ENCODE assay signal across 26 cellular contexts in the genomic region with DNA sequence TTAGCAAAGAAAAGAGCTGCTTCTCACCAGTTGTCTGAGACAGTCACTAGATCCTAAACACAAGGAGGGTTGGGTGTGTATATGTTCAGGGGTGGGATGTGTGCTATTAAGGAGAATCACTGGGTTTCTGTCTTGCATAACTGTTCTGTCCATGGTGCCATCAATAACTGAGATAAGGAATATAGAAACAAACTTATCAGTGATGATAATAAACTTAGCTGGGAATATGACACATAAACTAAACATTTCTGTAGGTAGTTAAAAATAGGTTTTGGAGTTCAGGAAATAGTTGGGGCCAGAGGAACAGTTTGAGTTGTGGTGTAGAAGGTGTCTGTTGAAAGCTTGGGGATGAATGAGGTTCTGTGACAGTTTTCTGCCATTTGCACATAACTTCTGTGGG. TPM values are rescaled to one million over a fixed set of nuclear protein-coding genes. Genes with fewer than 3 reads are reported as not detected.
DNase-seq lines count a peak whose midpoint lies in the region; TF ChIP-seq lines count a peak whose summit lies in the region.
"Had no signal": no experiment of that assay in that cellular context is flagged by ENCODE, and none has a peak within 500 bp of the region (broad histone marks: within the 10 kb centered on the region; RNA-seq: fewer than 3 reads in every experiment).

No MANE protein-coding gene starts in this region.

- H3K9me2 ChIP-seq in Loucy (replicated peaks; ENCODE audit: low read depth, low read length) (no peaks in the 10 kb centered on the region), OCI-LY7 (ENCODE audit: insufficient read depth, low read length) (no peaks in the 10 kb centered on the region)

- no peak overlapping the region for H3K4me3 Mint-ChIP-seq in activated CD4-positive, alpha-beta memory T cell treated with anti-CD3 and anti-CD28 coated beads for 36 hours
- no peak overlapping the region for H3K4me3 Mint-ChIP-seq in activated CD4-positive, alpha-beta memory T cell treated with anti-CD3 and anti-CD28 coated beads, Interleukin-2, amount 10 ng/mL, durations not matched to agents 7 days and 5 days
- H3K4me3 Mint-ChIP-seq in mesothelial cell of epicardium, result no peak overlapping the region
- H3K4me3 Mint-ChIP-seq: activated naive CD8-positive, alpha-beta T cell treated with anti-CD3 and anti-CD28 coated beads, Interleukin-2, amount 10 ng/mL, durations not matched to agents 7 days and 5 days; CD4-positive, alpha-beta memory T cell; naive B cell had no signal

- H3K9ac ChIP-seq in Loucy (ENCODE audit: low read depth, low read length, poor library complexity, severe bottlenecking), result peak overlapping the region; percentile 22
- H3K9ac ChIP-seq in fibroblast of lung (ENCODE audit: insufficient read depth, low read length), result no peak overlapping the region

- no peaks in the 10 kb centered on the region for H4K20me1 ChIP-seq in Loucy (ENCODE audit: insufficient read depth, low read length, poor library complexity, severe bottlenecking)
- H4K20me1 ChIP-seq in fibroblast of lung (ENCODE audit: control insufficient read depth, extremely low read depth, insufficient read depth, low read length), result no peaks in the 10 kb centered on the region
- no peaks in the 10 kb centered on the region for H4K20me1 ChIP-seq in OCI-LY7 (ENCODE audit: insufficient read depth, low read length)

- H3K27me3 Mint-ChIP-seq in activated CD4-positive, alpha-beta memory T cell treated with anti-CD3 and anti-CD28 coated beads for 36 hours, result no peaks in the 10 kb centered on the region
- H3K27me3 Mint-ChIP-seq in activated CD4-positive, alpha-beta memory T cell treated with anti-CD3 and anti-CD28 coated beads, Interleukin-2, amount 10 ng/mL, durations not matched to agents 7 days and 5 days, result no peaks in the 10 kb centered on the region
- no peaks in the 10 kb centered on the region for H3K27me3 Mint-ChIP-seq in mesothelial cell of epicardium (ENCODE audit: low read depth)
- H3K27me3 Mint-ChIP-seq: activated naive CD8-positive, alpha-beta T cell treated with anti-CD3 and anti-CD28 coated beads, Interleukin-2, amount 10 ng/mL, durations not matched to agents 7 days and 5 days; CD4-positive, alpha-beta memory T cell; naive B cell had no signal

- no peak for DNase-seq in activated CD4-positive, alpha-beta memory T cell treated with anti-CD3 and anti-CD28 coated beads for 36 hours
- no peak for DNase-seq in activated CD4-positive, alpha-beta memory T cell treated with anti-CD3 and anti-CD28 coated beads, Interleukin-2, amount 10 ng/mL, durations not matched to agents 7 days and 5 days
- DNase-seq in fibroblast of lung (ENCODE audit: low read depth in 2 of 2) (peak; percentile 24 to 54), mesothelial cell of epicardium (ENCODE audit: low spot score in 2 of 2, unreplicated experiment in 2 of 2) (no peak), OCI-LY7 (ENCODE audit: low spot score) (no peak), NOMO-1 (lab: John Stamatoyannopoulos, UW; ENCODE audit: unreplicated experiment in 2 of 2) (no peak), SHP77 treated with DMSO at 0.1 percent for 48 hours (lab: John Stamatoyannopoulos, UW) (no peak)
- DNase-seq: 8988T; activated CD8-positive, alpha-beta memory T cell treated with anti-CD3 and anti-CD28 coated beads, Interleukin-2, amount 50 U/mL, for 48 hours; activated effector memory CD4-positive, alpha-beta T cell treated with anti-CD3 and anti-CD28 coated beads, Interleukin-2, amount 50 U/mL, for 16 hours; activated naive CD8-positive, alpha-beta T cell treated with anti-CD3 and anti-CD28 coated beads, Interleukin-2, amount 10 ng/mL, durations not matched to agents 7 days and 5 days; CD4-positive, alpha-beta memory T cell; foreskin melanocyte; hippocampal formation; KBM-7; naive B cell; NCI-H1417 treated with DMSO at 0.1 percent for 48 hours; NCI-H446; NCI-H82; psoas muscle; SHP77; stomach; T1000 had no signal

- peaks cover 56% of the 10 kb centered on the region for H3K36me3 Mint-ChIP-seq in activated CD4-positive, alpha-beta memory T cell treated with anti-CD3 and anti-CD28 coated beads for 36 hours
- H3K36me3 Mint-ChIP-seq in activated CD4-positive, alpha-beta memory T cell treated with anti-CD3 and anti-CD28 coated beads, Interleukin-2, amount 10 ng/mL, durations not matched to agents 7 days and 5 days (ENCODE audit: low read depth), result peaks cover 70% of the 10 kb centered on the region
- H3K36me3 Mint-ChIP-seq in mesothelial cell of epicardium, result peaks cover 48% of the 10 kb centered on the region

- no TSS peak for BruUV-seq in OCI-LY7 (replicated peaks; lab: Mats Ljungman, UMichigan)

- no peak for TF ChIP-seq CTCF in Loucy (conservative IDR thresholded peaks at IDR 0.05; ENCODE audit: low read length)
- no peak for TF ChIP-seq CTCF in fibroblast of lung (conservative IDR thresholded peaks at IDR 0.05 in 1 of 2, IDR thresholded peaks at IDR 0.05 in 1 of 2; ENCODE audit: low read depth in 1 of 2, low read length in 2 of 2)
- TF ChIP-seq CTCF in mesothelial cell of epicardium (IDR thresholded peaks at IDR 0.05; ENCODE audit: unreplicated experiment), result no peak
- TF ChIP-seq CTCF in OCI-LY7 (conservative IDR thresholded peaks at IDR 0.05; ENCODE audit: low read length), result no peak

- peak overlapping the region; percentile 2 for H3K27ac Mint-ChIP-seq in activated CD4-positive, alpha-beta memory T cell treated with anti-CD3 and anti-CD28 coated beads for 36 hours
- no peak overlapping the region for H3K27ac Mint-ChIP-seq in activated CD4-positive, alpha-beta memory T cell treated with anti-CD3 and anti-CD28 coated beads, Interleukin-2, amount 10 ng/mL, durations not matched to agents 7 days and 5 days
- peak overlapping the region; percentile 14 for H3K27ac Mint-ChIP-seq in mesothelial cell of epicardium
- H3K27ac Mint-ChIP-seq: activated naive CD8-positive, alpha-beta T cell treated with anti-CD3 and anti-CD28 coated beads, Interleukin-2, amount 10 ng/mL, durations not matched to agents 7 days and 5 days had no signal

- no peaks in the 10 kb centered on the region for H3K27me3 ChIP-seq in Loucy (ENCODE audit: insufficient read depth, low read length, poor library complexity, severe bottlenecking)
- no peaks in the 10 kb centered on the region for H3K27me3 ChIP-seq in fibroblast of lung (ENCODE audit: control insufficient read depth, insufficient read depth, low read length)
- H3K27me3 ChIP-seq: stomach, tibial nerve had no signal

- peak overlapping the region; percentile 55 for H3K4me2 ChIP-seq in Loucy (ENCODE audit: low read depth, low read length, poor library complexity, severe bottlenecking)
- H3K4me2 ChIP-seq in fibroblast of lung (ENCODE audit: extremely low read depth, insufficient read depth, low read length), result peak overlapping the region; percentile 21
- no peak overlapping the region for H3K4me2 ChIP-seq in OCI-LY7 (ENCODE audit: low read length)

- H3K4me1 ChIP-seq in Loucy (ENCODE audit: insufficient read depth, low read length, poor library complexity, severe bottlenecking) (peaks cover 9% of the 10 kb centered on the region), fibroblast of lung (ENCODE audit: control insufficient read depth, extremely low read depth, insufficient read depth, low read length) (no peaks in the 10 kb centered on the region), OCI-LY7 (ENCODE audit: insufficient read depth, low read length, poor library complexity, severe bottlenecking) (no peaks in the 10 kb centered on the region)
- H3K4me1 ChIP-seq: psoas muscle had no signal

- CTCF ChIA-PET in activated CD4-positive, alpha-beta memory T cell treated with anti-CD3 and anti-CD28 coated beads for 36 hours (lab: Charles Lee), result no interaction called here
- CTCF ChIA-PET in activated CD4-positive, alpha-beta memory T cell treated with anti-CD3 and anti-CD28 coated beads, Interleukin-2, amount 10 ng/mL, durations not matched to agents 7 days and 5 days (lab: Charles Lee), result interaction anchor here (1.3 kb wide), 1 partner anchor 16 kb away, joined by 3 read pairs; no protein-coding TSS in a partner anchor
- CTCF ChIA-PET in OCI-LY7 (lab: Charles Lee; ENCODE audit: unreplicated experiment), result no interaction called here

- H3F3A ChIP-seq in Loucy (ENCODE audit: low read depth), result no peaks in the 10 kb centered on the region

- peaks cover 5% of the 10 kb centered on the region for H3K4me1 Mint-ChIP-seq in activated CD4-positive, alpha-beta memory T cell treated with anti-CD3 and anti-CD28 coated beads for 36 hours (ENCODE audit: low read depth)
- H3K4me1 Mint-ChIP-seq in activated CD4-positive, alpha-beta memory T cell treated with anti-CD3 and anti-CD28 coated beads, Interleukin-2, amount 10 ng/mL, durations not matched to agents 7 days and 5 days, result peaks cover 3% of the 10 kb centered on the region
- peaks cover 5% of the 10 kb centered on the region for H3K4me1 Mint-ChIP-seq in mesothelial cell of epicardium
- H3K4me1 Mint-ChIP-seq: naive B cell had no signal

- intact Hi-C loops in activated CD4-positive, alpha-beta memory T cell treated with anti-CD3 and anti-CD28 coated beads for 36 hours (cut with micrococcal nuclease), result no loop called here
- intact Hi-C loops in OCI-LY7 (cut with micrococcal nuclease; ENCODE audit: unreplicated experiment), result no loop called here

- H2AFZ ChIP-seq in Loucy (ENCODE audit: low read length) (no peak overlapping the region), fibroblast of lung (ENCODE audit: low read length) (no peak overlapping the region), OCI-LY7 (ENCODE audit: low read length) (no peak overlapping the region)

- H3K9me3 ChIP-seq in Loucy (ENCODE audit: insufficient read depth, low read depth, low read length) (no peaks in the 10 kb centered on the region), fibroblast of lung (ENCODE audit: control insufficient read depth, insufficient read depth, low read depth, low read length) (no peaks in the 10 kb centered on the region), OCI-LY7 (ENCODE audit: low read length) (no peaks in the 10 kb centered on the region)
- H3K9me3 ChIP-seq: psoas muscle, stomach, tibial nerve had no signal

- H3K36me3 ChIP-seq in Loucy (ENCODE audit: insufficient read depth, low read length) (peaks cover 92% of the 10 kb centered on the region), fibroblast of lung (ENCODE audit: control insufficient read depth, insufficient read depth, low read length) (peaks cover 10% of the 10 kb centered on the region), OCI-LY7 (ENCODE audit: insufficient read depth, low read length) (peaks cover 95% of the 10 kb centered on the region)

- H3K27ac ChIP-seq in fibroblast of lung (ENCODE audit: insufficient read depth, low read length) (no peak overlapping the region), OCI-LY7 (ENCODE audit: low read depth, low read length, poor library complexity, severe bottlenecking) (no peak overlapping the region)
- H3K27ac ChIP-seq: psoas muscle, stomach, tibial nerve had no signal

- no peak overlapping the region for H3K4me3 ChIP-seq in Loucy (ENCODE audit: low read length, poor library complexity, severe bottlenecking)
- H3K4me3 ChIP-seq in fibroblast of lung (replicated peaks in 1 of 4; ENCODE audit: control extremely low read depth in 1 of 4, insufficient read depth in 1 of 4, low read depth in 3 of 4, low read length in 4 of 4), result no peak overlapping the region
- no peak overlapping the region for H3K4me3 ChIP-seq in OCI-LY7 (ENCODE audit: low read depth, low read length, poor library complexity, severe bottlenecking)
- H3K4me3 ChIP-seq: GM12878, psoas muscle, stomach, tibial nerve had no signal

- POLR2A ChIA-PET in activated CD4-positive, alpha-beta memory T cell treated with anti-CD3 and anti-CD28 coated beads for 36 hours (lab: Charles Lee), result no interaction called here
- POLR2A ChIA-PET in activated CD4-positive, alpha-beta memory T cell treated with anti-CD3 and anti-CD28 coated beads, Interleukin-2, amount 10 ng/mL, durations not matched to agents 7 days and 5 days (lab: Charles Lee), result interaction anchor here (1.5 to 2.0 kb wide), 2 partner anchors 16 to 17 kb away, joined by 5 to 6 read pairs; a partner anchor contains a TSS
- POLR2A ChIA-PET in OCI-LY7 (lab: Charles Lee), result interaction anchor here (0.6 to 0.7 kb wide), 2 partner anchors 15 to 22 kb away, joined by 3 read pairs; no protein-coding TSS in a partner anchor

- H3K9me3 Mint-ChIP-seq in activated CD4-positive, alpha-beta memory T cell treated with anti-CD3 and anti-CD28 coated beads for 36 hours, result no peaks in the 10 kb centered on the region
- H3K9me3 Mint-ChIP-seq in activated CD4-positive, alpha-beta memory T cell treated with anti-CD3 and anti-CD28 coated beads, Interleukin-2, amount 10 ng/mL, durations not matched to agents 7 days and 5 days, result no peaks in the 10 kb centered on the region
- H3K9me3 Mint-ChIP-seq in mesothelial cell of epicardium, result no peaks in the 10 kb centered on the region
- H3K9me3 Mint-ChIP-seq: activated naive CD8-positive, alpha-beta T cell treated with anti-CD3 and anti-CD28 coated beads, Interleukin-2, amount 10 ng/mL, durations not matched to agents 7 days and 5 days; CD4-positive, alpha-beta memory T cell had no signal

- H3K79me2 ChIP-seq in Loucy (ENCODE audit: insufficient read depth, low read length), result no peaks in the 10 kb centered on the region
- no peaks in the 10 kb centered on the region for H3K79me2 ChIP-seq in fibroblast of lung (ENCODE audit: control insufficient read depth, insufficient read depth, low read length)
- no peaks in the 10 kb centered on the region for H3K79me2 ChIP-seq in OCI-LY7 (ENCODE audit: insufficient read depth, low read depth, low read length)

RNA-seq across cellular contexts. Expression of a gene that starts 17.4 kb away (rescaled TPM):
- 10 to 100 TPM; 31.8 to 32.7 TPM for total RNA-seq in activated CD4-positive, alpha-beta memory T cell treated with anti-CD3 and anti-CD28 coated beads for 36 hours
- 10 to 100 TPM; 35.8 to 36.9 TPM for total RNA-seq in activated CD4-positive, alpha-beta memory T cell treated with anti-CD3 and anti-CD28 coated beads, Interleukin-2, amount 10 ng/mL, durations not matched to agents 7 days and 5 days
- total RNA-seq in fibroblast of lung, result 30.8 and 33.7 TPM in 2 replicates
- 22.7 and 23.1 TPM in 2 replicates for polyA plus RNA-seq in fibroblast of lung
- 15.0 and 17.5 TPM in 2 replicates for polyA plus RNA-seq in fibroblast of lung (2012)
- 9.8 and 18.0 TPM in 2 replicates for polyA minus RNA-seq in fibroblast of lung (ENCODE audit: low replicate concordance)
- 24.0 to 27.2 TPM (median 26.1 TPM) in 3 replicates for total RNA-seq in mesothelial cell of epicardium
- total RNA-seq in OCI-LY7 (2014; rRNA removed; shearing (Covaris generic)), result 34.6 and 41.4 TPM in 2 replicates
- total RNA-seq in OCI-LY7 (2022), result 52.3 and 52.9 TPM in 2 replicates

Comparison
In these comparisons a context has a peak if more than half of its experiments do, and no peak if none do; other contexts are left out.
1. DNase-seq: peak in fibroblast of lung (2 of 2); none in activated CD4-positive, alpha-beta memory T cell treated with anti-CD3 and anti-CD28 coated beads for 36 hours (single experiment), activated CD4-positive, alpha-beta memory T cell treated with anti-CD3 and anti-CD28 coated beads, Interleukin-2, amount 10 ng/mL, durations not matched to agents 7 days and 5 days (single experiment), mesothelial cell of epicardium (0 of 2), OCI-LY7 (single experiment), NOMO-1 (0 of 2) and SHP77 treated with DMSO at 0.1 percent for 48 hours (single experiment).